In the genomic region with DNA sequence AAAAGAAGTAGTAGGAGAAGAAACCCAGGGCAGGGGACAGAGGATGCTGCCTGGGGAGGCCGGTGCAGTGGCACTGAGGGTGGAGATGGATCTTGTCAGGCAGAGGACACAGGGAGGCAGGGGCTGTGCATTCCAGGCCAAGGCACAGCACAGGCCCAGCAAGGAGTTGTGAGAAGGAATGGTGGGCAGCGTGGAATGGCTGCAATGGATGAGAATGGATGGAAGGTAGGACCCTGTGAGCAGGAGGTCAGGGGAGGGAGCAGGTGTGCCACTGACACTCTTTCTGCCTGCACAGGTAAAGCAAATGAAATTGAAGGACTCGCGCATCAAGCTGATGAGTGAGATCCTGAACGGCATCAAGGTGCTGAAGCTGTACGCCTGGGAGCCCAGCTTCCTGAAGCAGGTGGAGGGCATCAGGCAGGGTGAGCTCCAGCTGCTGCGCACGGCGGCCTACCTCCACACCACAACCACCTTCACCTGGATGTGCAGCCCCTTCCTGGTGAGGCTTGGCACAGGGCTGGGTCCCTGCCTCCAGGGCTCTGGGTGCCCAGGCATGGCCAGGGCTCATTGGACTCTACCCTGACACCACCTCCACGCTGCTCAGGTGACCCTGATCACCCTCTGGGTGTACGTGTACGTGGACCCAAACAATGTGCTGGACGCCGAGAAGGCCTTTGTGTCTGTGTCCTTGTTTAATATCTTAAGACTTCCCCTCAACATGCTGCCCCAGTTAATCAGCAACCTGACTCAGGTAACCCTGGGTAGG, we compare ENCODE assay signal across 27 cellular contexts. TPM values are rescaled to one million over a fixed set of nuclear protein-coding genes. Genes with fewer than 3 reads are reported as not detected.
DNase-seq lines count a peak whose midpoint lies in the region; ATAC-seq and TF ChIP-seq lines count a peak whose summit lies in the region.
"Had no signal": no experiment of that assay in that cellular context is flagged by ENCODE, and none has a peak within 500 bp of the region (broad histone marks: within the 10 kb centered on the region; RNA-seq: fewer than 3 reads in every experiment).

No MANE protein-coding gene starts in this region.

- H3K36me3 ChIP-seq in breast epithelium = no peaks in the 10 kb centered on the region
- H3K36me3 ChIP-seq in RWPE2 (ENCODE audit: low read depth) = peaks cover 13% of the 10 kb centered on the region; the same call in 1 of the 2 replicates
- H3K36me3 ChIP-seq: brain microvascular endothelial cell, gastroesophageal sphincter, ovary, tibial artery had no signal

- POLR2A ChIA-PET in MCF 10A (lab: Yijun Ruan, JAX) = interaction anchor here (0.6 to 8.7 kb wide), 5 partner anchors 17 to 1935 kb away, joined by 3 to 87 read pairs (median 3); partner anchors contain the start of gene ABCC3

- BruUV-seq in MCF 10A (replicated peaks; lab: Mats Ljungman, UMichigan) = no TSS peak

- H3K9me3 ChIP-seq in breast epithelium = no peaks in the 10 kb centered on the region
- no peaks in the 10 kb centered on the region for H3K9me3 ChIP-seq in RWPE2 (ENCODE audit: severe bottlenecking)
- H3K9me3 ChIP-seq: gastroesophageal sphincter, ovary, tibial artery had no signal

- H3K27ac Mint-ChIP-seq in MCF 10A (ENCODE audit: low read depth, unreplicated experiment) (peak overlapping the region; percentile 77), glutamatergic neuron (ENCODE audit: unreplicated experiment) (no peak overlapping the region), progenitor cell of endocrine pancreas (peak overlapping the region; percentile 80)
- H3K27ac Mint-ChIP-seq in effector memory CD8-positive, alpha-beta T cell = no peak overlapping the region
- H3K27ac Mint-ChIP-seq: activated T-cell treated with anti-CD3 and anti-CD28 coated beads, Interleukin-2, amount 50 U/mL, for 72 hours had no signal

- H3K4me3 Mint-ChIP-seq in MCF 10A (ENCODE audit: unreplicated experiment) (no peak overlapping the region), glutamatergic neuron (ENCODE audit: unreplicated experiment) (no peak overlapping the region), progenitor cell of endocrine pancreas (ENCODE audit: low read depth) (peak overlapping the region; percentile 38)
- H3K4me3 Mint-ChIP-seq in effector memory CD8-positive, alpha-beta T cell = no peak overlapping the region
- H3K4me3 Mint-ChIP-seq: activated T-cell treated with anti-CD3 and anti-CD28 coated beads, Interleukin-2, amount 50 U/mL, for 72 hours; CD4-positive, CD25-positive, alpha-beta regulatory T cell had no signal

- CTCF ChIA-PET in MCF 10A (lab: Yijun Ruan, JAX) = interaction anchor here (0.7 to 1.2 kb wide), 3 partner anchors 27 to 36 kb away, joined by 3 to 6 read pairs (median 4); no protein-coding TSS in a partner anchor

- intact Hi-C loops in MCF 10A (cut with micrococcal nuclease) (no loop called here), breast epithelium (cut with DNase I; ENCODE audit: low total_unique reads) (no loop called here)

- H3K27ac ChIP-seq in breast epithelium = no peak overlapping the region
- peak overlapping the region; percentile 70 for H3K27ac ChIP-seq in RWPE2 (ENCODE audit: poor library complexity, severe bottlenecking)
- H3K27ac ChIP-seq: brain microvascular endothelial cell, gastroesophageal sphincter, hepatocyte, ovary, tibial artery had no signal

- H3K4me1 ChIP-seq in breast epithelium (no peaks in the 10 kb centered on the region), RWPE2 (ENCODE audit: insufficient read depth, poor library complexity, severe bottlenecking) (peaks cover 27% of the 10 kb centered on the region)
- H3K4me1 ChIP-seq: gastroesophageal sphincter, tibial artery had no signal

- DNase-seq in MCF 10A (ENCODE audit: unreplicated experiment) (no peak), breast epithelium (ENCODE audit: low spot score in 2 of 2) (no peak), RWPE2 (ENCODE audit: low spot score) (no peak), glutamatergic neuron (peak; percentile 6), progenitor cell of endocrine pancreas (ENCODE audit: low spot score, unreplicated experiment) (no peak)
- no peak for DNase-seq in effector memory CD8-positive, alpha-beta T cell
- no peak for DNase-seq in stimulated activated CD4-positive, alpha-beta T cell treated with anti-CD3 and anti-CD28 coated beads, Interleukin-12 subunit alpha, Interleukin-12 subunit beta, amount 100 ng/mL, for 4 hours
- DNase-seq: activated CD4-positive, CD25-positive, alpha-beta regulatory T cell; activated naive CD4-positive, alpha-beta T cell treated with Interleukin-2 at 50 U/mL for 16 hours; activated T-cell treated with anti-CD3 and anti-CD28 coated beads, Interleukin-2, amount 50 U/mL, for 72 hours; AML-193; amniotic stem cell; CD4-positive, CD25-positive, alpha-beta regulatory T cell; mammary epithelial cell; NCI-H1417; NCI-H2081; NCI-H2227 treated with DMSO at 0.1 percent for 48 hours; NCI-H69; ovary; retina; stimulated activated CD8-positive, alpha-beta memory T cell treated with anti-CD3 and anti-CD28 coated beads, Interleukin-4, amount 100 ng/mL, for 48 hours; tibial artery had no signal

- H3K9me3 Mint-ChIP-seq in MCF 10A (ENCODE audit: unreplicated experiment) (no peaks in the 10 kb centered on the region), glutamatergic neuron (ENCODE audit: unreplicated experiment) (peaks cover 3% of the 10 kb centered on the region), progenitor cell of endocrine pancreas (ENCODE audit: low read depth) (no peaks in the 10 kb centered on the region)
- H3K9me3 Mint-ChIP-seq in effector memory CD8-positive, alpha-beta T cell = no peaks in the 10 kb centered on the region
- H3K9me3 Mint-ChIP-seq: activated T-cell treated with anti-CD3 and anti-CD28 coated beads, Interleukin-2, amount 50 U/mL, for 72 hours had no signal

- no peak overlapping the region for H3K4me3 ChIP-seq in breast epithelium
- no peak overlapping the region for H3K4me3 ChIP-seq in RWPE2 (ENCODE audit: severe bottlenecking)
- H3K4me3 ChIP-seq: gastroesophageal sphincter, hepatocyte, ovary, tibial artery had no signal

- peaks cover 25% of the 10 kb centered on the region for H3K36me3 Mint-ChIP-seq in MCF 10A (ENCODE audit: insufficient read depth, unreplicated experiment)
- H3K36me3 Mint-ChIP-seq in glutamatergic neuron (ENCODE audit: unreplicated experiment) = no peaks in the 10 kb centered on the region
- no peaks in the 10 kb centered on the region for H3K36me3 Mint-ChIP-seq in progenitor cell of endocrine pancreas (ENCODE audit: insufficient read depth)
- H3K36me3 Mint-ChIP-seq in effector memory CD8-positive, alpha-beta T cell (ENCODE audit: insufficient read depth) = no peaks in the 10 kb centered on the region
- H3K36me3 Mint-ChIP-seq: CD4-positive, CD25-positive, alpha-beta regulatory T cell had no signal

- ATAC-seq in RWPE2 (ENCODE audit: low read depth) (no peak), GM21360 (IDR thresholded peaks at IDR 0.05; ENCODE audit: unreplicated experiment) (no peak)
- no peak for ATAC-seq in effector memory CD8-positive, alpha-beta T cell (replicated peaks)
- ATAC-seq: activated T-cell treated with anti-CD3 and anti-CD28 coated beads, Interleukin-2, amount 50 U/mL, for 72 hours; gastroesophageal sphincter had no signal

- TF ChIP-seq CTCF in MCF 10A (IDR thresholded peaks at IDR 0.05; ENCODE audit: unreplicated experiment) = no peak
- TF ChIP-seq CTCF in breast epithelium (IDR thresholded peaks at IDR 0.05) = no peak
- TF ChIP-seq CTCF in RWPE2 (IDR thresholded peaks at IDR 0.05; ENCODE audit: poor library complexity, severe bottlenecking) = no peak
- no peak for TF ChIP-seq CTCF in glutamatergic neuron (IDR thresholded peaks at IDR 0.05; ENCODE audit: partially characterized antibody, unreplicated experiment)
- TF ChIP-seq CTCF in progenitor cell of endocrine pancreas (IDR thresholded peaks at IDR 0.05; ENCODE audit: unreplicated experiment) = no peak

- H3K27me3 Mint-ChIP-seq in MCF 10A (ENCODE audit: insufficient read depth, unreplicated experiment) (no peaks in the 10 kb centered on the region), glutamatergic neuron (ENCODE audit: unreplicated experiment) (peaks cover 11% of the 10 kb centered on the region), progenitor cell of endocrine pancreas (peaks cover 3% of the 10 kb centered on the region)
- H3K27me3 Mint-ChIP-seq in effector memory CD8-positive, alpha-beta T cell = no peaks in the 10 kb centered on the region
- H3K27me3 Mint-ChIP-seq: CD4-positive, CD25-positive, alpha-beta regulatory T cell had no signal

- H3K4me1 Mint-ChIP-seq in MCF 10A (ENCODE audit: insufficient read depth, unreplicated experiment) = peaks cover 54% of the 10 kb centered on the region
- no peaks in the 10 kb centered on the region for H3K4me1 Mint-ChIP-seq in glutamatergic neuron (ENCODE audit: low read depth, unreplicated experiment)
- peaks cover 11% of the 10 kb centered on the region for H3K4me1 Mint-ChIP-seq in progenitor cell of endocrine pancreas (ENCODE audit: low read depth)
- no peaks in the 10 kb centered on the region for H3K4me1 Mint-ChIP-seq in effector memory CD8-positive, alpha-beta T cell (ENCODE audit: low read depth in 2 of 2)

- H3K27me3 ChIP-seq in breast epithelium (no peaks in the 10 kb centered on the region), RWPE2 (ENCODE audit: insufficient read depth, poor library complexity, severe bottlenecking) (no peaks in the 10 kb centered on the region)
- H3K27me3 ChIP-seq: brain microvascular endothelial cell, gastroesophageal sphincter, hepatocyte, ovary, tibial artery had no signal

- no peak for TF ChIP-seq POLR2A in breast epithelium (IDR thresholded peaks at IDR 0.05)

RNA-seq across cellular contexts. Expression of gene ABCC3, which starts 32.8 kb away (rescaled TPM):
- total RNA-seq in MCF 10A (2022) (209 and 293 TPM in 2 replicates), breast epithelium (100 to 1,000 TPM in 1 of 3 donors, 10 to 100 TPM in 1, 1 to 10 TPM in 1; 6.1 to 122 (median 81.0) TPM), glutamatergic neuron (ENCODE audit: unreplicated experiment) (not detected), progenitor cell of endocrine pancreas (1.6 and 2.3 TPM in 2 replicates)
- total RNA-seq: activated T-cell treated with anti-CD3 and anti-CD28 coated beads, Interleukin-2, amount 50 U/mL, for 72 hours; T-helper 1 cell treated with Interleukin-12 subunit alpha and Interleukin-12 subunit beta and Interleukin-4 antibody, amounts not matched to agents 30 ng/mL and 1 ng/mL, for 36 hours had no signal

RNA-seq across cellular contexts. Expression of gene ANKRD40, which starts 40.3 kb away (rescaled TPM):
- total RNA-seq in MCF 10A (2022) (42.2 and 46.4 TPM in 2 replicates), breast epithelium (10 to 100 TPM; 36.7 to 68.6 (median 38.1) TPM), glutamatergic neuron (ENCODE audit: unreplicated experiment) (40.8 TPM), progenitor cell of endocrine pancreas (39.0 and 39.2 TPM in 2 replicates)

RNA-seq across cellular contexts. Expression of gene LUC7L3, which starts 52.0 kb away (rescaled TPM):
- total RNA-seq in MCF 10A (2022) (99.4 and 108 TPM in 2 replicates), breast epithelium (100 to 1,000 TPM in 2 of 3 donors, 10 to 100 TPM in 1; 70.7 to 161 (median 104) TPM), glutamatergic neuron (ENCODE audit: unreplicated experiment) (222 TPM), progenitor cell of endocrine pancreas (168 and 184 TPM in 2 replicates)

Comparison
In these comparisons a context has a peak if more than half of its experiments do, and no peak if none do; other contexts are left out.
1. H3K27ac Mint-ChIP-seq: peak in MCF 10A (single experiment) and progenitor cell of endocrine pancreas (single experiment); none in glutamatergic neuron (single experiment) and effector memory CD8-positive, alpha-beta T cell (0 of 2).